ENCODE assay signal across 8 cellular contexts in the genomic region with DNA sequence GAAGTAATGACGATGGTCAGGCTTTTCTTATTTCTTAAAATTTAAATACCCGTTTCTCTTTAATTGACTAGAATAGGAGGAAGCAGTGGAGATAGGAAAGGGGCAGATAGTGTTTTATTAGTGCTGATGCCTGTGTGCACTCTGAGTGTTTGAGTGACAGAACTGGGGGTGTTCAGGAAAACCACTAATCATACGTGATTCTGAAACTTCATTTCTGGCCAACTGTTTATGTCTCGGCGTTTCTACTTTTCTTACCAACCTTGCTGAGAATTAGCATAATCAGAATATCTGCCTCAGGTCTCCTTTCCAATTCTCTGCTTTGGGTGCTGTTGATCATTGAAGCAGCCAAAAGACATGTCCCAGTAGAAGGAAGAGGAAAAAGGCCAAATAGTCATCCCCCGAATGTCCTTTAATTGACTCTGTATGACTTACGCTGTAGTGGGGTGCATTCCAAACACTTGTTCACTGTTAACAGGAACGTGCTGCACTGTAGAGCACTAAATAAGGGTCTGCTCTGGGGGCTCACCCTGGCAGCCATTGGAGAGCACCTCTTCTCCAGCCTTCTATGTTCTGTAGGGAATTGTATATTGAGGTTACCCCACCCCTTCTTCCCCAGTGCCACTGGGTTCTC.
DNase-seq lines count a peak whose midpoint lies in the region; ATAC-seq lines count a peak whose summit lies in the region.

No MANE protein-coding gene starts in this region.

- DNase-seq in activated naive CD4-positive, alpha-beta T cell treated with anti-CD3 and anti-CD28 coated beads, Interleukin-2, amount 10 ng/mL, durations not matched to agents 7 days and 5 days = no peak
- no peak for DNase-seq in activated naive CD4-positive, alpha-beta T cell (lab: John Stamatoyannopoulos, UW)
- DNase-seq in activated CD8-positive, alpha-beta T cell treated with anti-CD3 and anti-CD28 coated beads, Interleukin-2, amount 10 ng/mL, durations not matched to agents 7 days and 5 days = no peak
- DNase-seq in stimulated activated CD4-positive, alpha-beta T cell treated with anti-CD3 and anti-CD28 coated beads, Interleukin-4, amount 100 ng/mL, for 1 hour = no peak
- DNase-seq in NCI-H2196 (lab: John Stamatoyannopoulos, UW; ENCODE audit: unreplicated experiment) (no peak), pons (ENCODE audit: low spot score) (no peak), NCI-H2196 treated with DMSO at 0.1 percent for 48 hours (lab: John Stamatoyannopoulos, UW; ENCODE audit: unreplicated experiment) (no peak)

- no peaks in the 10 kb centered on the region for H3K27me3 Mint-ChIP-seq in activated naive CD4-positive, alpha-beta T cell treated with anti-CD3 and anti-CD28 coated beads, Interleukin-2, amount 10 ng/mL, durations not matched to agents 7 days and 5 days
- no peaks in the 10 kb centered on the region for H3K27me3 Mint-ChIP-seq in activated CD8-positive, alpha-beta T cell treated with anti-CD3 and anti-CD28 coated beads, Interleukin-2, amount 10 ng/mL, durations not matched to agents 7 days and 5 days (ENCODE audit: low read depth)

- CTCF ChIA-PET in activated naive CD4-positive, alpha-beta T cell treated with anti-CD3 and anti-CD28 coated beads, Interleukin-2, amount 10 ng/mL, durations not matched to agents 7 days and 5 days (lab: Charles Lee) = interaction anchor here (1.0 to 1.4 kb wide), 2 partner anchors 40 to 54 kb away, joined by 3 read pairs; no protein-coding TSS in a partner anchor
- CTCF ChIA-PET in activated CD8-positive, alpha-beta T cell treated with anti-CD3 and anti-CD28 coated beads, Interleukin-2, amount 10 ng/mL, durations not matched to agents 7 days and 5 days (lab: Charles Lee) = no interaction called here

- peak; percentile 65 for ATAC-seq in HG03066 (IDR thresholded peaks at IDR 0.05; ENCODE audit: low read depth, unreplicated experiment)
- ATAC-seq in activated CD8-positive, alpha-beta T cell treated with anti-CD3 and anti-CD28 coated beads, Interleukin-2, amount 10 ng/mL, durations not matched to agents 7 days and 5 days = peak; percentile 44

- peak overlapping the region; percentile 75 for H3K27ac Mint-ChIP-seq in activated naive CD4-positive, alpha-beta T cell treated with anti-CD3 and anti-CD28 coated beads, Interleukin-2, amount 10 ng/mL, durations not matched to agents 7 days and 5 days
- peak overlapping the region; percentile 91 for H3K27ac Mint-ChIP-seq in activated CD8-positive, alpha-beta T cell treated with anti-CD3 and anti-CD28 coated beads, Interleukin-2, amount 10 ng/mL, durations not matched to agents 7 days and 5 days

- no peaks in the 10 kb centered on the region for H3K9me3 Mint-ChIP-seq in activated naive CD4-positive, alpha-beta T cell treated with anti-CD3 and anti-CD28 coated beads, Interleukin-2, amount 10 ng/mL, durations not matched to agents 7 days and 5 days
- H3K9me3 Mint-ChIP-seq in activated CD8-positive, alpha-beta T cell treated with anti-CD3 and anti-CD28 coated beads, Interleukin-2, amount 10 ng/mL, durations not matched to agents 7 days and 5 days (ENCODE audit: insufficient read depth) = no peaks in the 10 kb centered on the region

- POLR2A ChIA-PET in activated CD8-positive, alpha-beta T cell treated with anti-CD3 and anti-CD28 coated beads, Interleukin-2, amount 10 ng/mL, durations not matched to agents 7 days and 5 days (lab: Charles Lee) = no interaction called here

- peak overlapping the region; percentile 14 for H3K4me3 Mint-ChIP-seq in activated naive CD4-positive, alpha-beta T cell treated with anti-CD3 and anti-CD28 coated beads, Interleukin-2, amount 10 ng/mL, durations not matched to agents 7 days and 5 days
- peak overlapping the region; percentile 42 for H3K4me3 Mint-ChIP-seq in activated CD8-positive, alpha-beta T cell treated with anti-CD3 and anti-CD28 coated beads, Interleukin-2, amount 10 ng/mL, durations not matched to agents 7 days and 5 days

- H3K4me1 Mint-ChIP-seq in activated naive CD4-positive, alpha-beta T cell treated with anti-CD3 and anti-CD28 coated beads, Interleukin-2, amount 10 ng/mL, durations not matched to agents 7 days and 5 days = peaks cover 70% of the 10 kb centered on the region
- H3K4me1 Mint-ChIP-seq in activated CD8-positive, alpha-beta T cell treated with anti-CD3 and anti-CD28 coated beads, Interleukin-2, amount 10 ng/mL, durations not matched to agents 7 days and 5 days (ENCODE audit: low read depth) = peaks cover 71% of the 10 kb centered on the region

- peaks cover 19% of the 10 kb centered on the region for H3K36me3 Mint-ChIP-seq in activated naive CD4-positive, alpha-beta T cell treated with anti-CD3 and anti-CD28 coated beads, Interleukin-2, amount 10 ng/mL, durations not matched to agents 7 days and 5 days
- peaks cover 18% of the 10 kb centered on the region for H3K36me3 Mint-ChIP-seq in activated CD8-positive, alpha-beta T cell treated with anti-CD3 and anti-CD28 coated beads, Interleukin-2, amount 10 ng/mL, durations not matched to agents 7 days and 5 days (ENCODE audit: low read depth)
